Comparison of ENCODE assay signal across 14 cellular contexts in the genomic region with DNA sequence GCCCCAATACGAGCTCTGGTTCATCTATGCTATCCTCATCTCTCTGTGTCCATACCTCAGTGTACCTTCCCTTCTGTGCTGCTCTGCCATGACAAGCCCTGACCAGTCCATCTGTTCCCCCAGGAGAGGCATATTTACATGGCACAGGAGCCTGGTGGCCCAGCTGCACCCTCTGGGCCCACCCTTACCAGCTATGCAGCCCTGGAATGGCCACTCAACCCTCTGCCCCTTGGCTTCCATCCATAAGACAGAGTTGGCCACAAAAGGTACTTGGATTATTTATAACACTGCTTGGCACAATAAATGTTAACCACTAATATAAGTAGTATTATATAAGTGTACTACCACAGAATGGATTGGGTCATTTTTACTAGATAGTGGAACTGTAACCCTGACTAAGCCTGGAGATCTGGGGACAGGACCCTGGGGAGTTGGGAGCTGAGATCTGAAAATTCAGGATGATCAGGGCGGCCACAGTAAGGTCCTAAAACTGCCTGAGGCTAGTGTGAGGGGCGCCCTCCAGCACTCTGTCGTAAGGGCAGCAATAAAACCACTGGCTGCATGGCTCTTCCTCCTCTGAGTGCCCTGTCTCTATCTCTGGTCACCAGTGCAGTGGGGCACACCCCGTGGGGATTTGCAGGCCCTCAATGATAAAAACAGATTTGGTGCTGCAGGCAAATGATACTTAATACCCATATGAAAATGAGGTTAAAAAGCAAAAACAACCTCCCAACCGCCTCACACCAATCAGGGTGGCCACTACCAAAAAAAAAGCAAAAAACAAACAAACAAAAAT.
DNase-seq lines count a peak whose midpoint lies in the region; ATAC-seq, FAIRE-seq and TF ChIP-seq lines count a peak whose summit lies in the region.
"Had no signal": no experiment of that assay in that cellular context is flagged by ENCODE, and none has a peak within 500 bp of the region (broad histone marks: within the 10 kb centered on the region; RNA-seq: fewer than 3 reads in every experiment).

No MANE protein-coding gene starts in this region.

- H3K27me3 Mint-ChIP-seq in activated CD4-positive, alpha-beta memory T cell treated with anti-CD3 and anti-CD28 coated beads for 36 hours = no peaks in the 10 kb centered on the region

- no peak for ATAC-seq in HG02973 (IDR thresholded peaks at IDR 0.05; ENCODE audit: unreplicated experiment)

- intact Hi-C loops in activated CD4-positive, alpha-beta memory T cell treated with anti-CD3 and anti-CD28 coated beads for 36 hours (cut with micrococcal nuclease) = no loop called here

- H3K4me3 ChIP-seq in BLaER1 (no peak overlapping the region), MG63 (no peak overlapping the region), suprapubic skin (no peak overlapping the region)
- H3K4me3 ChIP-seq: adrenal gland, sigmoid colon had no signal

- H4K20me1 ChIP-seq in BLaER1 = peaks cover 100% of the 10 kb centered on the region

- H3K4me1 ChIP-seq in BLaER1 (peaks cover 91% of the 10 kb centered on the region), suprapubic skin (peaks cover 67% of the 10 kb centered on the region)

- no peak overlapping the region for H3K4me3 Mint-ChIP-seq in activated CD4-positive, alpha-beta memory T cell treated with anti-CD3 and anti-CD28 coated beads for 36 hours

- no peak for TF ChIP-seq POLR2A in suprapubic skin (IDR thresholded peaks at IDR 0.05)

- no peak for TF ChIP-seq CTCF in suprapubic skin (IDR thresholded peaks at IDR 0.05)

- H3K9me3 ChIP-seq in BLaER1 (no peaks in the 10 kb centered on the region), MG63 (no peaks in the 10 kb centered on the region), suprapubic skin (no peaks in the 10 kb centered on the region)
- H3K9me3 ChIP-seq: adrenal gland, sigmoid colon had no signal

- no peaks in the 10 kb centered on the region for H3K27me3 ChIP-seq in BLaER1
- no peaks in the 10 kb centered on the region for H3K27me3 ChIP-seq in layer of hippocampus (ENCODE audit: control insufficient read depth, insufficient read depth, low read length)
- H3K27me3 ChIP-seq in MG63 = no peaks in the 10 kb centered on the region
- no peaks in the 10 kb centered on the region for H3K27me3 ChIP-seq in suprapubic skin
- H3K27me3 ChIP-seq: adrenal gland, sigmoid colon had no signal

- TF ChIP-seq EP300 in suprapubic skin (IDR thresholded peaks at IDR 0.05) = no peak

- peak overlapping the region; percentile 35 for H3K27ac Mint-ChIP-seq in activated CD4-positive, alpha-beta memory T cell treated with anti-CD3 and anti-CD28 coated beads for 36 hours

- H3K9ac ChIP-seq in BLaER1 = no peak overlapping the region

- H3K4me2 ChIP-seq in BLaER1 = peak overlapping the region; percentile 41

- H3K27ac ChIP-seq in BLaER1 = no peak overlapping the region
- peak overlapping the region; percentile 48 for H3K27ac ChIP-seq in layer of hippocampus (ENCODE audit: low read depth, low read length)
- no peak overlapping the region for H3K27ac ChIP-seq in suprapubic skin
- H3K27ac ChIP-seq: adrenal gland, sigmoid colon had no signal

- CTCF ChIA-PET in activated CD4-positive, alpha-beta memory T cell treated with anti-CD3 and anti-CD28 coated beads for 36 hours (lab: Charles Lee) = interaction anchor here (1.3 to 6.5 kb wide), 3 partner anchors 21 to 117 kb away, joined by 3 to 120 read pairs (median 31); no protein-coding TSS in a partner anchor

- 88% methylated on average over 6 of the region's 6 CpGs for WGBS in suprapubic skin

- peaks cover 6% of the 10 kb centered on the region for H3K36me3 Mint-ChIP-seq in activated CD4-positive, alpha-beta memory T cell treated with anti-CD3 and anti-CD28 coated beads for 36 hours

- H3K9me3 Mint-ChIP-seq in activated CD4-positive, alpha-beta memory T cell treated with anti-CD3 and anti-CD28 coated beads for 36 hours = no peaks in the 10 kb centered on the region

- DNase-seq in GM19239 (ENCODE audit: insufficient read length, low spot score) (no peak), MG63 (no peak), suprapubic skin (ENCODE audit: low spot score in 2 of 2) (no peak), nucleus accumbens (lab: John Stamatoyannopoulos, UW) (no peak)
- DNase-seq in activated CD4-positive, alpha-beta memory T cell treated with anti-CD3 and anti-CD28 coated beads for 36 hours = no peak
- DNase-seq: adrenal gland, H7, midbrain, RPMI8226, sigmoid colon had no signal

- POLR2A ChIA-PET in activated CD4-positive, alpha-beta memory T cell treated with anti-CD3 and anti-CD28 coated beads for 36 hours (lab: Charles Lee) = interaction anchor here (0.6 kb wide), 1 partner anchor 49 kb away, joined by 3 read pairs; no protein-coding TSS in a partner anchor

- peaks cover 58% of the 10 kb centered on the region for H3K36me3 ChIP-seq in BLaER1
- no peaks in the 10 kb centered on the region for H3K36me3 ChIP-seq in MG63
- no peaks in the 10 kb centered on the region for H3K36me3 ChIP-seq in suprapubic skin
- H3K36me3 ChIP-seq: adrenal gland, sigmoid colon had no signal

- H3K4me1 Mint-ChIP-seq in activated CD4-positive, alpha-beta memory T cell treated with anti-CD3 and anti-CD28 coated beads for 36 hours (ENCODE audit: low read depth) = peaks cover 83% of the 10 kb centered on the region

- FAIRE-seq in GM19239 (lab: Jason Lieb, UNC) = peak; percentile 76
- FAIRE-seq: endometrium had no signal
